14 cellular contexts compared by ENCODE assay signal in genomic region chr7:82699773-82700186, GRCh38.
DNase-seq lines count a peak whose midpoint lies in the region; ATAC-seq and TF ChIP-seq lines count a peak whose summit lies in the region.
"Had no signal": no experiment of that assay in that cellular context is flagged by ENCODE, and none has a peak within 500 bp of the region (broad histone marks: within the 10 kb centered on the region; RNA-seq: fewer than 3 reads in every experiment).

No MANE protein-coding gene starts in this region.

- H3K4me3 Mint-ChIP-seq in Caco-2 (ENCODE audit: unreplicated experiment) = no peak overlapping the region

- BruUV-seq in Caco-2 (replicated peaks; lab: Mats Ljungman, UMichigan) = no TSS peak

- no peak for TF ChIP-seq CTCF in Caco-2 (IDR thresholded peaks at IDR 0.05; ENCODE audit: insufficient read depth in 1 of 2, low read depth in 1 of 2, low read length in 1 of 2, severe bottlenecking in 1 of 2, unreplicated experiment in 1 of 2)
- TF ChIP-seq CTCF in LNCaP clone FGC (IDR thresholded peaks at IDR 0.05; ENCODE audit: control insufficient read depth, extremely low read depth, insufficient read depth) = no peak
- no peak for TF ChIP-seq CTCF in astrocyte of the cerebellum (IDR thresholded peaks at IDR 0.05; ENCODE audit: low read depth, low read length, missing control alignments)

- peaks cover 3% of the 10 kb centered on the region for H3K27me3 Mint-ChIP-seq in Caco-2 (ENCODE audit: insufficient read depth, unreplicated experiment)

- ATAC-seq in GM18519 (IDR thresholded peaks at IDR 0.05; ENCODE audit: low FRiP score, unreplicated experiment) (no peak), HG03159 (IDR thresholded peaks at IDR 0.05; ENCODE audit: unreplicated experiment) (no peak)
- ATAC-seq: left lobe of liver had no signal

- intact Hi-C loops in Caco-2 (cut with micrococcal nuclease; ENCODE audit: unreplicated experiment) = no loop called here

- H3K4me1 ChIP-seq in Caco-2 = peaks cover 19% of the 10 kb centered on the region
- H3K4me1 ChIP-seq: adrenal gland, suprapubic skin had no signal

- H3K4me1 Mint-ChIP-seq in Caco-2 (ENCODE audit: low read depth, unreplicated experiment) = peaks cover 13% of the 10 kb centered on the region

- POLR2A ChIA-PET in Caco-2 (lab: Charles Lee) = no interaction called here

- no peaks in the 10 kb centered on the region for H3K27me3 ChIP-seq in Caco-2 (replicated peaks; ENCODE audit: control insufficient read depth, insufficient read depth, low read length)
- H3K27me3 ChIP-seq: adrenal gland, suprapubic skin had no signal

- CTCF ChIA-PET in Caco-2 (lab: Charles Lee) = no interaction called here

- H3K27ac Mint-ChIP-seq in Caco-2 (ENCODE audit: unreplicated experiment) = peak overlapping the region; percentile 31

- in situ Hi-C loops in astrocyte of the cerebellum (cut with HindIII; ENCODE audit: low sequenced_read_pairs) (no loop called here), KBM-7 (cut with MboI; ENCODE audit: low pct_unique_long_range_greater_than_20kb, low sequenced_read_pairs) (loop anchor here (25.0 kb wide), 1 partner anchor 87 kb away; no protein-coding TSS in a partner anchor)

- H3K9me3 Mint-ChIP-seq in Caco-2 (ENCODE audit: unreplicated experiment) = no peaks in the 10 kb centered on the region

- H3K4me3 ChIP-seq in Caco-2 (ENCODE audit: low read depth, low read length) (no peak overlapping the region), LNCaP clone FGC (ENCODE audit: low read depth, low read length) (no peak overlapping the region), astrocyte of the cerebellum (ENCODE audit: low read depth, low read length) (no peak overlapping the region)
- H3K4me3 ChIP-seq: adrenal gland, suprapubic skin had no signal

- H3K36me3 ChIP-seq in Caco-2 (ENCODE audit: control insufficient read depth, insufficient read depth, low read length) = no peaks in the 10 kb centered on the region
- H3K36me3 ChIP-seq: adrenal gland, suprapubic skin had no signal

- H3K36me3 Mint-ChIP-seq in Caco-2 (ENCODE audit: insufficient read depth, unreplicated experiment) = no peaks in the 10 kb centered on the region

- H3K9me3 ChIP-seq in Caco-2 = no peaks in the 10 kb centered on the region
- H3K9me3 ChIP-seq: suprapubic skin had no signal

- DNase-seq in Caco-2 (peak in 1 of 2 experiments; percentile 31), LNCaP clone FGC (ENCODE audit: low read depth) (peak; percentile 87), astrocyte of the cerebellum (ENCODE audit: low read depth) (peak; percentile 69), kidney glomerular epithelial cell (lab: John Stamatoyannopoulos, UW) (peak; percentile 51), C1 segment of cervical spinal cord (lab: John Stamatoyannopoulos, UW) (no peak), KBM-7 (no peak)
- DNase-seq: activated CD8-positive, alpha-beta memory T cell treated with anti-CD3 and anti-CD28 coated beads for 24 hours; adrenal gland; occipital lobe; stimulated activated CD4-positive, alpha-beta T cell treated with anti-CD3 and anti-CD28 coated beads, Interleukin-4, amount 100 ng/mL, for 24 hours had no signal

Comparison
In these comparisons a context has a peak if more than half of its experiments do, and no peak if none do; other contexts are left out.
1. DNase-seq: peak in LNCaP clone FGC (single experiment), astrocyte of the cerebellum (single experiment) and kidney glomerular epithelial cell (single experiment); none in C1 segment of cervical spinal cord (0 of 14) and KBM-7 (single experiment).